ENCODE assay signal across 8 cellular contexts in genomic region chr2:64228923-64229322, GRCh38.
A peak's percentile ranks its signal among the peaks of the same experiment; 100 is the strongest.
DNase-seq lines count a peak whose midpoint lies in the region; ATAC-seq, FAIRE-seq and TF ChIP-seq lines count a peak whose summit lies in the region.

No MANE protein-coding gene starts in this region.

- POLR2A ChIA-PET in MCF 10A (lab: Yijun Ruan, JAX) = interaction anchor here (1.2 to 1.8 kb wide), 5 partner anchors 10 to 88 kb away, joined by 4 to 8 read pairs (median 7); no protein-coding TSS in a partner anchor

- H3K9me3 Mint-ChIP-seq in MCF 10A (ENCODE audit: unreplicated experiment) (peaks cover 7% of the 10 kb centered on the region), type B pancreatic cell (no peaks in the 10 kb centered on the region)

- H3K36me3 Mint-ChIP-seq in MCF 10A (ENCODE audit: insufficient read depth, unreplicated experiment) (no peaks in the 10 kb centered on the region), type B pancreatic cell (peaks cover 4% of the 10 kb centered on the region)

- no peak for ATAC-seq in left cardiac atrium
- no peak for ATAC-seq in HG03039 (IDR thresholded peaks at IDR 0.05; ENCODE audit: unreplicated experiment)

- H3K4me1 ChIP-seq in cardiac muscle cell (ENCODE audit: low read depth) (peaks cover 14% of the 10 kb centered on the region), mononuclear cell (ENCODE audit: insufficient read depth, low read length) (peaks cover 18% of the 10 kb centered on the region)

- peak overlapping the region; percentile 16 for H3K4me3 ChIP-seq in cardiac muscle cell
- H3K4me3 ChIP-seq in mononuclear cell (ENCODE audit: low read length) = peak overlapping the region; percentile 41

- no peak for DNase-seq in cardiac muscle cell (ENCODE audit: low read depth in 1 of 2, low spot score in 1 of 2)
- DNase-seq in left cardiac atrium = no peak
- DNase-seq in MCF 10A (ENCODE audit: unreplicated experiment) = no peak
- no peak for DNase-seq in type B pancreatic cell (ENCODE audit: extremely low spot score, unreplicated experiment)
- no peak for DNase-seq in stimulated activated CD4-positive, alpha-beta T cell treated with anti-CD3 and anti-CD28 coated beads, Interleukin-15, amount 100 ng/mL, for 24 hours
- DNase-seq in D721Med (ENCODE audit: insufficient read length, low spot score) = no peak

- no peaks in the 10 kb centered on the region for H3K27me3 Mint-ChIP-seq in MCF 10A (ENCODE audit: insufficient read depth, unreplicated experiment)
- H3K27me3 Mint-ChIP-seq in type B pancreatic cell = no peaks in the 10 kb centered on the region

- intact Hi-C loops in left cardiac atrium (cut with DNase I) (loop anchor here in 1 of 2 donors (10.0 kb wide), 1 partner anchor 84 kb away; the partner anchor contains the start of gene PELI1), MCF 10A (cut with micrococcal nuclease) (no loop called here)

- H3K4me1 Mint-ChIP-seq in MCF 10A (ENCODE audit: insufficient read depth, unreplicated experiment) = peaks cover 26% of the 10 kb centered on the region
- H3K4me1 Mint-ChIP-seq in type B pancreatic cell (ENCODE audit: unreplicated experiment) = peaks cover 32% of the 10 kb centered on the region

- H3K9me3 ChIP-seq in cardiac muscle cell (ENCODE audit: low read depth) (no peaks in the 10 kb centered on the region), mononuclear cell (ENCODE audit: low read depth, low read length) (no peaks in the 10 kb centered on the region)

- CTCF ChIA-PET in MCF 10A (lab: Yijun Ruan, JAX) = no interaction called here

- no peak for FAIRE-seq in D721Med (lab: Jason Lieb, UNC)

- peak overlapping the region; percentile 67 for H3K4me3 Mint-ChIP-seq in MCF 10A (ENCODE audit: unreplicated experiment)
- H3K4me3 Mint-ChIP-seq in type B pancreatic cell = peak overlapping the region; percentile 91

- H3K27ac Mint-ChIP-seq in MCF 10A (ENCODE audit: low read depth, unreplicated experiment) (no peak overlapping the region), type B pancreatic cell (peak overlapping the region; percentile 92)

- no peak for TF ChIP-seq CTCF in cardiac muscle cell (IDR thresholded peaks at IDR 0.05; ENCODE audit: low read depth, low read length)
- TF ChIP-seq CTCF in MCF 10A (IDR thresholded peaks at IDR 0.05; ENCODE audit: unreplicated experiment) = no peak
- no peak for TF ChIP-seq CTCF in type B pancreatic cell (conservative IDR thresholded peaks at IDR 0.05)
- no peak for TF ChIP-seq CTCF in D721Med (IDR thresholded peaks at IDR 0.05; ENCODE audit: insufficient read depth, missing control alignments)

- H3K27ac ChIP-seq in cardiac muscle cell = no peak overlapping the region

- no peaks in the 10 kb centered on the region for H3K27me3 ChIP-seq in cardiac muscle cell
- no peaks in the 10 kb centered on the region for H3K27me3 ChIP-seq in mononuclear cell (ENCODE audit: insufficient read depth, low read length)

- no TSS peak for BruUV-seq in MCF 10A (replicated peaks; lab: Mats Ljungman, UMichigan)

- H3K36me3 ChIP-seq in cardiac muscle cell = no peaks in the 10 kb centered on the region
